8 cellular contexts compared by ENCODE assay signal in genomic region chr20:34872604-34873224, GRCh38. TPM values are rescaled to one million over a fixed set of nuclear protein-coding genes. Genes with fewer than 3 reads are reported as not detected.
DNase-seq lines count a peak whose midpoint lies in the region; FAIRE-seq lines count a peak whose summit lies in the region.

A gene with protein sequence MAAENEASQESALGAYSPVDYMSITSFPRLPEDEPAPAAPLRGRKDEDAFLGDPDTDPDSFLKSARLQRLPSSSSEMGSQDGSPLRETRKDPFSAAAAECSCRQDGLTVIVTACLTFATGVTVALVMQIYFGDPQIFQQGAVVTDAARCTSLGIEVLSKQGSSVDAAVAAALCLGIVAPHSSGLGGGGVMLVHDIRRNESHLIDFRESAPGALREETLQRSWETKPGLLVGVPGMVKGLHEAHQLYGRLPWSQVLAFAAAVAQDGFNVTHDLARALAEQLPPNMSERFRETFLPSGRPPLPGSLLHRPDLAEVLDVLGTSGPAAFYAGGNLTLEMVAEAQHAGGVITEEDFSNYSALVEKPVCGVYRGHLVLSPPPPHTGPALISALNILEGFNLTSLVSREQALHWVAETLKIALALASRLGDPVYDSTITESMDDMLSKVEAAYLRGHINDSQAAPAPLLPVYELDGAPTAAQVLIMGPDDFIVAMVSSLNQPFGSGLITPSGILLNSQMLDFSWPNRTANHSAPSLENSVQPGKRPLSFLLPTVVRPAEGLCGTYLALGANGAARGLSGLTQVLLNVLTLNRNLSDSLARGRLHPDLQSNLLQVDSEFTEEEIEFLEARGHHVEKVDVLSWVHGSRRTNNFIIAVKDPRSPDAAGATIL (minus strand): TSS chr20:34872856. CDS start chr20:34872815, 41 bp downstream.

- H3K4me3 ChIP-seq in rectal smooth muscle tissue (ENCODE audit: low read length), result peak within 1 kb of the TSS; percentile 85

- no peak within 1 kb of the TSS for H3K27ac ChIP-seq in rectal smooth muscle tissue (ENCODE audit: low read depth, low read length)

- no peaks in the 10 kb centered on the region for H3K36me3 ChIP-seq in rectal smooth muscle tissue (ENCODE audit: control insufficient read depth, insufficient read depth, low read length)

- H3K27me3 ChIP-seq in rectal smooth muscle tissue (ENCODE audit: control insufficient read depth, insufficient read depth, low read length), result no peaks in the 10 kb centered on the region

- H3K9ac ChIP-seq in rectal smooth muscle tissue (ENCODE audit: low read length), result no peak within 1 kb of the TSS

- intact Hi-C loops in T-helper 2 cell treated with Interferon-gamma antibody and Interleukin-4, amounts not matched to agents 100 ng/mL and 5 ng/mL, for 36 hours (cut with micrococcal nuclease), result loop anchor here (1.0 kb wide), 1 partner anchor 336 kb away; no protein-coding TSS in a partner anchor

- H3K4me1 ChIP-seq in rectal smooth muscle tissue (ENCODE audit: control insufficient read depth, insufficient read depth, low read length), result peaks cover 15% of the 10 kb centered on the region

- peak; percentile 94 for DNase-seq in COLO668 (lab: John Stamatoyannopoulos, UW; ENCODE audit: unreplicated experiment)
- DNase-seq in GOT3 (lab: John Stamatoyannopoulos, UW), result peak; percentile 49
- peak; percentile 72 for DNase-seq in NCI-H1436 (lab: John Stamatoyannopoulos, UW)
- DNase-seq in anterior cingulate cortex (lab: John Stamatoyannopoulos, UW), result peak; percentile 9 to 87 (median 71)
- DNase-seq in hepatic stellate cell (ENCODE audit: low spot score), result peak; percentile 85
- DNase-seq in urothelium cell line (ENCODE audit: low spot score), result peak; percentile 96

- FAIRE-seq in urothelium cell line (lab: Jason Lieb, UNC), result peak; percentile 87

RNA-seq across cellular contexts. Expression of the gene that starts here (rescaled TPM):
- total RNA-seq in T-helper 2 cell treated with Interferon-gamma antibody and Interleukin-4, amounts not matched to agents 100 ng/mL and 5 ng/mL, for 36 hours, result 10.2 and 11.6 TPM in 2 replicates
